8 cellular contexts compared by ENCODE assay signal in the genomic region with DNA sequence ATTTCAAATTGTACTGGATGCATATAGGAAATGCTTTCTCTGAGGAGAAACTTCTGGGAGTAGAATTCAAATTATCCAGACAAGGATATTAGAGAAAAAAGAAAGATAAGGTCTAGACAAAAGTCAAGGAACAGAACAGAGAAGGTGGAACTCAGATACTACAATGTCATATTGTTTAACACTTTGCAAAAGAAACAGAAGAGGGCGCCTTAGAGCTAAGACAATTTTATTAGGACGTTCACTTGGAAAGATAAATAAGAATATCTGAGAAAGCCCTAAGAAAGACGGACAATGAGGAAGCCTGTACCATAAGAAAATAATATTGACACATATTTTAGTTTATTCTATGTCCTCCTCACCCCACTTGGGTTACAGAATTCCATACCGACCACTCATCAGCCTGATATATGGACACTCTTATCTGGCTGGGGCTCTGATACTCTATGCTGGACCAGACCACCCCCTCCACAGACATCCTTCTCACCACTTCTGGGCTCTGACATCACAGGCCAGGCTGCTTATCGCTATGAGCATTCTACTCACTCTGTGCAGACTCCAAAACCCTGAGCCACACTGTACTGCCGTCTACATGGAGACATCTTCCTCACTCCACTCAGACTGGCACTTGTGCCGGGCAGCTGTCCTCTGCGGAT. TPM values are rescaled to one million over a fixed set of nuclear protein-coding genes. Genes with fewer than 3 reads are reported as not detected.
DNase-seq lines count a peak whose midpoint lies in the region; ATAC-seq, FAIRE-seq and TF ChIP-seq lines count a peak whose summit lies in the region.

No MANE protein-coding gene starts in this region.

- H2BK15ac ChIP-seq in mesenchymal stem cell (ENCODE audit: low read depth, poor library complexity, severe bottlenecking): no peak overlapping the region

- ATAC-seq in HG03139 (IDR thresholded peaks at IDR 0.05; ENCODE audit: unreplicated experiment): no peak

- TF ChIP-seq CTCF in cardiac muscle cell (IDR thresholded peaks at IDR 0.05; ENCODE audit: low read depth, low read length): peak; percentile 62
- TF ChIP-seq CTCF in right atrium auricular region (IDR thresholded peaks at IDR 0.05): peak in 1 of 2 donors; percentile 66

- no peak overlapping the region for H2AK5ac ChIP-seq in mesenchymal stem cell (ENCODE audit: low read length, severe bottlenecking)

- H3K9me3 ChIP-seq in cardiac muscle cell (ENCODE audit: low read depth): no peaks in the 10 kb centered on the region
- no peaks in the 10 kb centered on the region for H3K9me3 ChIP-seq in right atrium auricular region
- H3K9me3 ChIP-seq in mesenchymal stem cell (ENCODE audit: control insufficient read depth, low read length): no peaks in the 10 kb centered on the region

- no peak overlapping the region for H3K9ac ChIP-seq in mesenchymal stem cell (ENCODE audit: low read length)

- H3K36me3 ChIP-seq in cardiac muscle cell: no peaks in the 10 kb centered on the region
- no peaks in the 10 kb centered on the region for H3K36me3 ChIP-seq in right atrium auricular region
- no peaks in the 10 kb centered on the region for H3K36me3 ChIP-seq in mesenchymal stem cell (ENCODE audit: control insufficient read depth in 1 of 2, insufficient read depth in 2 of 2, low read depth in 1 of 2, low read length in 2 of 2)

- H4K91ac ChIP-seq in mesenchymal stem cell (ENCODE audit: low read length): no peak overlapping the region

- H3K4me3 ChIP-seq in cardiac muscle cell (no peak overlapping the region), right atrium auricular region (no peak overlapping the region), mesenchymal stem cell (ENCODE audit: insufficient read depth in 1 of 2, low read depth in 1 of 2, low read length in 2 of 2) (no peak overlapping the region)

- WGBS in mesenchymal stem cell: 65% methylated on average over 3 of the region's 8 CpGs

- H3K4me2 ChIP-seq in mesenchymal stem cell (ENCODE audit: low read length, poor library complexity, severe bottlenecking): no peak overlapping the region

- H3K23ac ChIP-seq in mesenchymal stem cell (ENCODE audit: low read length in 2 of 2): no peak overlapping the region

- H3K27me3 ChIP-seq in cardiac muscle cell (no peaks in the 10 kb centered on the region), right atrium auricular region (no peaks in the 10 kb centered on the region), mesenchymal stem cell (ENCODE audit: control insufficient read depth in 1 of 2, insufficient read depth in 1 of 2, low read length in 2 of 2) (no peaks in the 10 kb centered on the region)

- FAIRE-seq in urothelium cell line (lab: Jason Lieb, UNC): no peak

- no peak overlapping the region for H2BK12ac ChIP-seq in mesenchymal stem cell (ENCODE audit: low read length in 2 of 2)

- H3K18ac ChIP-seq in mesenchymal stem cell (ENCODE audit: low read depth in 1 of 2, low read length in 2 of 2): no peak overlapping the region

- no peak overlapping the region for H3K14ac ChIP-seq in mesenchymal stem cell (ENCODE audit: low read length in 2 of 2)

- DNase-seq in cardiac muscle cell (ENCODE audit: low read depth in 1 of 2, low spot score in 1 of 2) (peak; percentile 39 to 67), right atrium auricular region (ENCODE audit: low spot score) (no peak), NCI-H748 treated with DMSO at 0.1 percent for 48 hours (lab: John Stamatoyannopoulos, UW) (peak; percentile 59), cerebellum (ENCODE audit: low spot score) (peak; percentile 21), mesenchymal stem cell (peak; percentile 68), urothelium cell line (ENCODE audit: low spot score) (no peak), activated gamma-delta T cell (lab: John Stamatoyannopoulos, UW) (no peak)

- H4K8ac ChIP-seq in mesenchymal stem cell (ENCODE audit: low read length): no peak overlapping the region

- H2BK120ac ChIP-seq in mesenchymal stem cell (ENCODE audit: low read depth, low read length): no peak overlapping the region

- no peak overlapping the region for H3K4ac ChIP-seq in mesenchymal stem cell (ENCODE audit: low read depth in 1 of 2, low read length in 2 of 2)

- H2AFZ ChIP-seq in mesenchymal stem cell (ENCODE audit: low read depth, low read length): no peak overlapping the region

- H3K4me1 ChIP-seq in cardiac muscle cell (ENCODE audit: low read depth) (no peaks in the 10 kb centered on the region), right atrium auricular region (no peaks in the 10 kb centered on the region), mesenchymal stem cell (ENCODE audit: control insufficient read depth, insufficient read depth, low read depth, low read length) (peaks cover 2% of the 10 kb centered on the region)

- no peak overlapping the region for H2BK5ac ChIP-seq in mesenchymal stem cell (ENCODE audit: low read depth, low read length, poor library complexity, severe bottlenecking)

- no peaks in the 10 kb centered on the region for H3K79me1 ChIP-seq in mesenchymal stem cell (replicated peaks; ENCODE audit: low read length, poor library complexity, severe bottlenecking)

- H3K27ac ChIP-seq in cardiac muscle cell (no peak overlapping the region), right atrium auricular region (no peak overlapping the region), mesenchymal stem cell (ENCODE audit: low read length, poor library complexity, severe bottlenecking) (no peak overlapping the region)

RNA-seq across cellular contexts. Expression of a gene that starts 9.1 kb away (rescaled TPM):
- total RNA-seq in cardiac muscle cell: 105 and 106 TPM in 2 replicates
- polyA plus RNA-seq in cardiac muscle cell: 114 and 151 TPM in 2 replicates
- 100 to 1,000 TPM; 109 to 201 TPM for total RNA-seq in right atrium auricular region
- 37.5 TPM for total RNA-seq in cerebellum
- polyA plus RNA-seq in mesenchymal stem cell (2013, experiment 1 of 2): 48.7 TPM
- 50.3 TPM for polyA plus RNA-seq in mesenchymal stem cell (2013, experiment 2 of 2)

RNA-seq across cellular contexts. Expression of a gene that starts 42.6 kb away (rescaled TPM):
- total RNA-seq in cardiac muscle cell: 12.0 and 15.1 TPM in 2 replicates
- polyA plus RNA-seq in cardiac muscle cell: 12.2 and 17.9 TPM in 2 replicates
- 1 to 10 TPM; 7.2 to 8.6 TPM for total RNA-seq in right atrium auricular region
- 26.4 TPM for total RNA-seq in cerebellum
- polyA plus RNA-seq in mesenchymal stem cell (2013, experiment 1 of 2): 12.5 TPM
- 13.8 TPM for polyA plus RNA-seq in mesenchymal stem cell (2013, experiment 2 of 2)

Comparison
In these comparisons a context has a peak if more than half of its experiments do, and no peak if none do; other contexts are left out.
1. DNase-seq: peak in cardiac muscle cell (2 of 2), NCI-H748 treated with DMSO at 0.1 percent for 48 hours (single experiment), cerebellum (single experiment) and mesenchymal stem cell (single experiment); none in right atrium auricular region (single experiment), urothelium cell line (single experiment) and activated gamma-delta T cell (single experiment).